Comparison of ENCODE assay signal across 8 cellular contexts in the genomic region with DNA sequence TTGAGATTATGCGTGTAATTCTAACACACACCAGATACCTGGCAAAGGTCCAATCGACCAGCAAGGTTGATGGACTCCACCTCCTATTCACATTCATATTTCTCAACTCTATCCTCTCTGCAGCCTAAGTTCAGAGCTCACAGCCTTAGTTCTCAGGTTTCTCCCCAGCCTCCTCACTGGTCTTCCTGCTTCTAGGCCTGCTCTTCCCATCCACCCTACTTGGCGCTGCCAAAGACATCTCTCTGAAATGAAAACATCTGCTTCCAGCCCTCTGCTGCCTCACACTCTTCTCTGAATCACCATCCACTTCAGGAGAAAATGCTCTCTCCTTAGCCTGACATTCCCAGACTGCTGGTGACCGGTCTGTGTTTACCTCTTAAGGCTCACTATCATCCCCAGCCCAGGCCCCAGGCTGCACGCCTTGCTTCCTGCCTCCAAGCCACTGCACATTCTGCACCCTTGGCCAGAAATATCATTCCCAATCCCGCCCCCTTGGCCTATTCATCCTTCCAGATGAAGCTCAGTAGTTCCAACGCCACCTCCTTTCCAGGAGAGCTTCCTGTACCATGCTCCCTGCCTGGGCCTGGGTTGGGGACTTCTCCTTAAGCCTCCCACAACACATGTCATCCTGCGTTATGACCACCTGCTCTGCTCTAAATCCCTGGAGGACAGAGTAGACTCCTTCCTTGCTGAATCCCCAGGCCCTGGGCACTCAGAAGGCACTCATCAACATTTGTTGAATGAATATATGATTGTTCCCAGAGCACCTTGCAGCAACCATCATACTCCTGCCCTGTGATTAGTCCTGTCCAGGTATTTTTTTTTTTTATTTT. TPM values are rescaled to one million over a fixed set of nuclear protein-coding genes. Genes with fewer than 3 reads are reported as not detected.
DNase-seq lines count a peak whose midpoint lies in the region; ATAC-seq, FAIRE-seq and TF ChIP-seq lines count a peak whose summit lies in the region.

No MANE protein-coding gene starts in this region.

- ATAC-seq in naive thymus-derived CD8-positive, alpha-beta T cell, result no peak

- peaks cover 0 to 30% (median 14%) of the 10 kb centered on the region in 11 experiments; a peak in 11 of 22 replicates for H3K36me3 ChIP-seq in BLaER1 treated with 17β-estradiol and CSF1 and Interleukin-3, amounts not matched to agents 10 nM and 100 nM

- no peak for TF ChIP-seq CTCF in coronary artery (IDR thresholded peaks at IDR 0.05)

- peak overlapping the region; percentile 74 to 98 (median 94) for H3K27ac Mint-ChIP-seq in naive thymus-derived CD8-positive, alpha-beta T cell

- POLR2A ChIA-PET in naive thymus-derived CD8-positive, alpha-beta T cell (lab: Charles Lee), result interaction anchor here (1.0 to 8.5 kb wide), 4 partner anchors 8 to 70 kb away, joined by 3 to 110 read pairs (median 58); no protein-coding TSS in a partner anchor

- peaks cover 0 to 48% (median 33%) of the 10 kb centered on the region in 11 experiments; a peak in 12 of 22 replicates for H4K20me1 ChIP-seq in BLaER1 treated with 17β-estradiol and CSF1 and Interleukin-3, amounts not matched to agents 10 nM and 100 nM

- peak overlapping the region; percentile 94 to 100 (median 97) for H3K4me2 ChIP-seq in BLaER1 treated with 17β-estradiol and CSF1 and Interleukin-3, amounts not matched to agents 10 nM and 100 nM

- no peak for FAIRE-seq in urothelium cell line (lab: Jason Lieb, UNC)

- peaks cover 68 to 98% (median 89%) of the 10 kb centered on the region in 4 donors for H3K4me1 Mint-ChIP-seq in naive thymus-derived CD8-positive, alpha-beta T cell

- no peaks in the 10 kb centered on the region for H3K27me3 Mint-ChIP-seq in naive thymus-derived CD8-positive, alpha-beta T cell

- H3K4me3 Mint-ChIP-seq in naive thymus-derived CD8-positive, alpha-beta T cell, result peak overlapping the region in 9 of 10 donors; percentile 1 to 98 (median 23)

- no peaks in the 10 kb centered on the region for H3K9me3 ChIP-seq in BLaER1 treated with 17β-estradiol and CSF1 and Interleukin-3, amounts not matched to agents 10 nM and 100 nM (replicated peaks in 1 of 11)

- H3K36me3 Mint-ChIP-seq in naive thymus-derived CD8-positive, alpha-beta T cell, result peaks cover 0 to 8% (median 0%) of the 10 kb centered on the region in 3 donors

- H3K4me1 ChIP-seq in BLaER1 treated with 17β-estradiol and CSF1 and Interleukin-3, amounts not matched to agents 10 nM and 100 nM, result peaks cover 74 to 96% (median 89%) of the 10 kb centered on the region in 10 experiments

- no peaks in the 10 kb centered on the region for H3K9me3 Mint-ChIP-seq in naive thymus-derived CD8-positive, alpha-beta T cell

- peak overlapping the region in 9 of 11 experiments; percentile 31 to 93 (median 86); a peak in 10 of 22 replicates for H3K9ac ChIP-seq in BLaER1 treated with 17β-estradiol and CSF1 and Interleukin-3, amounts not matched to agents 10 nM and 100 nM

- H3K4me3 ChIP-seq in BLaER1 treated with 17β-estradiol and CSF1 and Interleukin-3, amounts not matched to agents 10 nM and 100 nM, result peak overlapping the region in 5 of 10 experiments; percentile 13 to 92 (median 74); a peak in 6 of 20 replicates
- no peak overlapping the region for H3K4me3 ChIP-seq in coronary artery

- DNase-seq in LHCN-M2 (ENCODE audit: low read depth), result peak; percentile 92
- peak; percentile 72 for DNase-seq in coronary artery (ENCODE audit: low spot score)
- DNase-seq in naive thymus-derived CD8-positive, alpha-beta T cell, result no peak
- no peak for DNase-seq in midbrain (lab: John Stamatoyannopoulos, UW)
- DNase-seq in activated CD8-positive, alpha-beta memory T cell treated with anti-CD3 and anti-CD28 coated beads for 24 hours, result no peak
- no peak for DNase-seq in D341Med (ENCODE audit: low spot score)
- no peak for DNase-seq in urothelium cell line (ENCODE audit: low spot score)

- peak overlapping the region in 10 of 11 experiments; percentile 15 to 98 (median 94); a peak in 17 of 22 replicates for H3K27ac ChIP-seq in BLaER1 treated with 17β-estradiol and CSF1 and Interleukin-3, amounts not matched to agents 10 nM and 100 nM
- H3K27ac ChIP-seq in coronary artery, result peak overlapping the region in 1 of 2 donors; percentile 85

- H3K27me3 ChIP-seq in BLaER1 treated with 17β-estradiol and CSF1 and Interleukin-3, amounts not matched to agents 10 nM and 100 nM, result no peaks in the 10 kb centered on the region

RNA-seq across cellular contexts. Expression of a gene that starts 3.5 kb away (rescaled TPM):
- total RNA-seq in LHCN-M2 (2014; rRNA removed), result 16.7 and 22.4 TPM in 2 replicates
- 20.4 TPM for polyA plus RNA-seq in LHCN-M2 (2012)
- total RNA-seq in naive thymus-derived CD8-positive, alpha-beta T cell, result 10 to 100 TPM; 60.0 to 65.3 TPM
- 10 to 100 TPM in 1 of 3 donors, 1 to 10 TPM in 2; 7.6 to 12.2 (median 9.0) TPM for polyA plus RNA-seq in naive thymus-derived CD8-positive, alpha-beta T cell

RNA-seq across cellular contexts. Expression of a gene that starts 51.3 kb away (rescaled TPM):
- total RNA-seq in LHCN-M2 (2014; rRNA removed), result 996 and 1,030 TPM in 2 replicates
- 2,967 TPM for polyA plus RNA-seq in LHCN-M2 (2012)
- 1,000 to 10,000 TPM; 5,159 to 5,268 TPM for total RNA-seq in naive thymus-derived CD8-positive, alpha-beta T cell
- polyA plus RNA-seq in naive thymus-derived CD8-positive, alpha-beta T cell, result 1,000 to 10,000 TPM; 6,922 to 7,216 (median 7,023) TPM

Comparison
In these comparisons a context has a peak if more than half of its experiments do, and no peak if none do; other contexts are left out.
1. DNase-seq: peak in LHCN-M2 (single experiment) and coronary artery (single experiment); none in naive thymus-derived CD8-positive, alpha-beta T cell (0 of 10), midbrain (single experiment), activated CD8-positive, alpha-beta memory T cell treated with anti-CD3 and anti-CD28 coated beads for 24 hours (single experiment), D341Med (single experiment) and urothelium cell line (single experiment).